ENCODE assay signal across 7 cellular contexts in genomic region chr2:97870396-97870843, GRCh38.
A peak's percentile ranks its signal among the peaks of the same experiment; 100 is the strongest.
DNase-seq lines count a peak whose midpoint lies in the region; ATAC-seq and TF ChIP-seq lines count a peak whose summit lies in the region.

No MANE protein-coding gene starts in this region.

- peak overlapping the region in 1 of 2 experiments; percentile 41; a peak in 3 of 4 replicates for H3K4me3 ChIP-seq in HCT116 (replicated peaks in 1 of 2; ENCODE audit: low read depth in 1 of 2, low read length in 2 of 2)

- no peaks in the 10 kb centered on the region for H3K27me3 Mint-ChIP-seq in activated CD4-positive, alpha-beta memory T cell treated with anti-CD3 and anti-CD28 coated beads for 36 hours

- CTCF ChIA-PET in HCT116 (lab: Charles Lee): interaction anchor here (1.0 kb wide), 1 partner anchor 515 kb away, joined by 3 read pairs; no protein-coding TSS in a partner anchor
- CTCF ChIA-PET in activated CD4-positive, alpha-beta memory T cell treated with anti-CD3 and anti-CD28 coated beads for 36 hours (lab: Charles Lee): interaction anchor here (1.0 to 1.2 kb wide), 3 partner anchors 19 to 120 kb away, joined by 3 to 6 read pairs (median 5); no protein-coding TSS in a partner anchor

- H3K27ac ChIP-seq in HCT116 (ENCODE audit: low read depth, low read length): peak overlapping the region; percentile 84

- intact Hi-C loops in HCT116 (cut with micrococcal nuclease): no loop called here
- intact Hi-C loops in activated CD4-positive, alpha-beta memory T cell treated with anti-CD3 and anti-CD28 coated beads for 36 hours (cut with micrococcal nuclease): loop anchor here (1.0 kb wide), 3 partner anchors 20 to 142 kb away; no protein-coding TSS in a partner anchor

- H3K9me3 Mint-ChIP-seq in activated CD4-positive, alpha-beta memory T cell treated with anti-CD3 and anti-CD28 coated beads for 36 hours: peaks cover 5% of the 10 kb centered on the region

- peak overlapping the region; percentile 5 for H3K27ac Mint-ChIP-seq in activated CD4-positive, alpha-beta memory T cell treated with anti-CD3 and anti-CD28 coated beads for 36 hours

- no peaks in the 10 kb centered on the region for H3K9me2 ChIP-seq in HCT116 (ENCODE audit: insufficient read depth)

- H2AFZ ChIP-seq in HCT116 (ENCODE audit: low read depth, low read length, poor library complexity, severe bottlenecking): no peak overlapping the region

- RAD21 ChIA-PET in HCT116 (lab: Charles Lee; ENCODE audit: low non-redundant PET in 1 of 2, low total read pairs in 2 of 2, uncharacterized antibody in 2 of 2, unreplicated experiment in 2 of 2): no interaction called here

- H3K4me2 ChIP-seq in HCT116 (ENCODE audit: low read length): peak overlapping the region; percentile 70

- H3K36me3 Mint-ChIP-seq in activated CD4-positive, alpha-beta memory T cell treated with anti-CD3 and anti-CD28 coated beads for 36 hours: peaks cover 7% of the 10 kb centered on the region

- no peak for TF ChIP-seq POLR2A in HCT116 (IDR thresholded peaks at IDR 0.05; ENCODE audit: borderline replicate concordance, extremely low read depth, insufficient read depth, insufficient read length)

- POLR2A ChIA-PET in HCT116 (lab: Charles Lee): interaction anchor here (0.5 to 1.4 kb wide), 3 partner anchors 13 to 126 kb away, joined by 3 to 5 read pairs (median 3); no protein-coding TSS in a partner anchor
- POLR2A ChIA-PET in activated CD4-positive, alpha-beta memory T cell treated with anti-CD3 and anti-CD28 coated beads for 36 hours (lab: Charles Lee): interaction anchor here (1.0 to 1.5 kb wide), 3 partner anchors 18 to 126 kb away, joined by 3 to 5 read pairs (median 5); no protein-coding TSS in a partner anchor

- TF ChIP-seq CTCF in HCT116 (IDR thresholded peaks at IDR 0.05 in 2 of 3, conservative IDR thresholded peaks at IDR 0.05 in 1 of 3; ENCODE audit: borderline replicate concordance in 1 of 3, insufficient read depth in 1 of 3, low read depth in 2 of 3, low read length in 2 of 3): no peak

- no peaks in the 10 kb centered on the region for H4K20me1 ChIP-seq in HCT116 (ENCODE audit: insufficient read depth)

- H3K4me1 Mint-ChIP-seq in activated CD4-positive, alpha-beta memory T cell treated with anti-CD3 and anti-CD28 coated beads for 36 hours (ENCODE audit: low read depth): peaks cover 41% of the 10 kb centered on the region

- DNase-seq in HCT116 (ENCODE audit: low read depth, low spot score): peak; percentile 79
- DNase-seq in M059J (ENCODE audit: low read depth): peak; percentile 98
- peak; percentile 74 for DNase-seq in activated CD4-positive, alpha-beta memory T cell treated with anti-CD3 and anti-CD28 coated beads for 36 hours
- DNase-seq in glomerular visceral epithelial cell (ENCODE audit: extremely low spot score): peak; percentile 67
- DNase-seq in stimulated activated CD4-positive, alpha-beta T cell treated with anti-CD3 and anti-CD28 coated beads, Interleukin-2, amount 100 ng/mL, for 48 hours: peak; percentile 7 to 24
- no peak for DNase-seq in DMS79 (lab: John Stamatoyannopoulos, UW)

- peaks cover 51 to 70% of the 10 kb centered on the region in 2 experiments for H3K4me1 ChIP-seq in HCT116 (ENCODE audit: control insufficient read depth in 1 of 2, insufficient read depth in 2 of 2, low read length in 2 of 2)

- H3K36me3 ChIP-seq in HCT116 (ENCODE audit: control insufficient read depth in 1 of 2, insufficient read depth in 2 of 2, low read length in 2 of 2): no peaks in the 10 kb centered on the region

- no TSS peak for BruUV-seq in HCT116 (replicated peaks; lab: Mats Ljungman, UMichigan)

- peaks cover 46% of the 10 kb centered on the region for H3K79me2 ChIP-seq in HCT116 (ENCODE audit: insufficient read depth, low read length)

- no peaks in the 10 kb centered on the region; a peak in 1 of 4 replicates for H3K9me3 ChIP-seq in HCT116 (ENCODE audit: control insufficient read depth in 1 of 2, insufficient read depth in 1 of 2, low read depth in 1 of 2, low read length in 2 of 2)

- H3K4me3 Mint-ChIP-seq in activated CD4-positive, alpha-beta memory T cell treated with anti-CD3 and anti-CD28 coated beads for 36 hours: no peak overlapping the region

- TF ChIP-seq RAD21 in HCT116 (IDR thresholded peaks at IDR 0.05; ENCODE audit: low read depth): peak; percentile 48; the same call in 1 of the 2 replicates

- no peaks in the 10 kb centered on the region for H3K27me3 ChIP-seq in HCT116 (ENCODE audit: insufficient read depth, low read length)

- ATAC-seq in GM18502 (IDR thresholded peaks at IDR 0.05; ENCODE audit: poor library complexity, unreplicated experiment) (peak; percentile 99), HCT116 (peak; percentile 41)

- peak overlapping the region; percentile 58 for H3K9ac ChIP-seq in HCT116 (ENCODE audit: low read length)

TF ChIP-seq in HCT116, 20 proteins besides CTCF, POLR2A, EP300 and RAD21:
- peak; percentile 40 for TF ChIP-seq ZBTB33 (IDR thresholded peaks at IDR 0.05; ENCODE audit: extremely low read depth, insufficient replicate concordance, low read length)
- TF ChIP-seq REST (IDR thresholded peaks at IDR 0.05; ENCODE audit: low read depth): no peak
- TF ChIP-seq POLR2AphosphoS5 (IDR thresholded peaks at IDR 0.05; ENCODE audit: low read depth, low read length): peak; percentile 70
- TF ChIP-seq CEBPB (IDR thresholded peaks at IDR 0.05; ENCODE audit: low read depth): peak; percentile 77
- peak; percentile 75; the same call in 1 of the 2 replicates for TF ChIP-seq CBX3 (IDR thresholded peaks at IDR 0.05; ENCODE audit: low read depth)
- no peak for TF ChIP-seq ZFX (IDR thresholded peaks at IDR 0.05)
- no peak for TF ChIP-seq EZH2phosphoT487 (IDR thresholded peaks at IDR 0.05; ENCODE audit: borderline replicate concordance)
- peak; percentile 51; the same call in 1 of the 2 replicates for TF ChIP-seq MAX (IDR thresholded peaks at IDR 0.05)
- TF ChIP-seq SIN3A (IDR thresholded peaks at IDR 0.05; ENCODE audit: low read depth): peak; percentile 85
- TF ChIP-seq JUND (IDR thresholded peaks at IDR 0.05): peak; percentile 85
- peak; percentile 89 for TF ChIP-seq SP1 (IDR thresholded peaks at IDR 0.05; ENCODE audit: low read depth)
- TF ChIP-seq YY1 (IDR thresholded peaks at IDR 0.05; ENCODE audit: extremely low read depth, insufficient replicate concordance, low read depth, low read length): peak; percentile 67
- TF ChIP-seq FOSL1 (IDR thresholded peaks at IDR 0.05; ENCODE audit: low read depth): peak; percentile 60; the same call in 1 of the 2 replicates
- TF ChIP-seq TCF7L2 (IDR thresholded peaks at IDR 0.05; ENCODE audit: borderline replicate concordance, extremely low read depth, insufficient read depth, insufficient read length): peak; percentile 70
